Comparison of ENCODE assay signal across 8 cellular contexts in the genomic region with DNA sequence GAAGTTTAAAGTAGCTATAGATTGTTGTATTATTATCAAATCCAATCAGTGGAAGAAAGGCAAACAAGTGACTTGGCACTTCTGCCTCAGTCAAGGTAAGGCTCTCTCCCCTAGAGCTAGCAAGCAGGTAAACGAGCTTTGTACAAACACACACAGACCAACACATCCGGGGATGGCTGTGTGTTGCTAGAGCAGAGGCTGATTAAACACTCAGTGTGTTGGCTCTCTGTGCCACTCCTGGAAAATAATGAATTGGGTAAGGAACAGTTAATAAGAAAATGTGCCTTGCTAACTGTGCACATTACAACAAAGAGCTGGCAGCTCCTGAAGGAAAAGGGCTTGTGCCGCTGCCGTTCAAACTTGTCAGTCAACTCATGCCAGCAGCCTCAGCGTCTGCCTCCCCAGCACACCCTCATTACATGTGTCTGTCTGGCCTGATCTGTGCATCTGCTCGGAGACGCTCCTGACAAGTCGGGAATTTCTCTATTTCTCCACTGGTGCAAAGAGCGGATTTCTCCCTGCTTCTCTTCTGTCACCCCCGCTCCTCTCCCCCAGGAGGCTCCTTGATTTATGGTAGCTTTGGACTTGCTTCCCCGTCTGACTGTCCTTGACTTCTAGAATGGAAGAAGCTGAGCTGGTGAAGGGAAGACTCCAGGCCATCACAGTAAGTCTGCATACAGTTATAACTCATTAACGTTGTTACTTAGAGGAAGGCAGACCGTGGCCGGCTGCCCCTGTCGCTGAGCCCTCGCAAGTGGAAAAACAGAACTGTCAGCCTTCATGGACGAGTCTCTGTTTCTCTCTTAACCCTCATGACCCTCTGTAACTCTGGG. TPM values are rescaled to one million over a fixed set of nuclear protein-coding genes. Genes with fewer than 3 reads are reported as not detected.
A peak's percentile ranks its signal among the peaks of the same experiment; 100 is the strongest.
DNase-seq lines count a peak whose midpoint lies in the region; FAIRE-seq and TF ChIP-seq lines count a peak whose summit lies in the region.

TSS of gene PALMD (plus strand) at position 415 of the 833 bp plus-strand sequence. CDS start at position 620, 205 bp downstream.

- peak within 1 kb of the TSS in 3 of 4 donors; percentile 47 to 66 (median 53) for H3K4me3 ChIP-seq in adrenal gland
- peak within 1 kb of the TSS; percentile 19 for H3K4me3 ChIP-seq in iPS-18a (ENCODE audit: low read length)
- peak within 1 kb of the TSS; percentile 1 to 22 for H3K4me3 ChIP-seq in small intestine (ENCODE audit: low read depth in 1 of 2, low read length in 2 of 2)

- no peak within 1 kb of the TSS for H3K27ac Mint-ChIP-seq in HFFc6

- intact Hi-C loops in adrenal gland (cut with DNase I), result no loop called here

- peaks cover 5% of the 10 kb centered on the region; the same call in 1 of the 2 replicates for H3K4me1 Mint-ChIP-seq in HFFc6 (ENCODE audit: low read depth)

- FAIRE-seq in small intestine (lab: Jason Lieb, UNC), result no peak

- WGBS in adrenal gland, 4 donors, result 8 to 13% (median 8%) methylated on average over 17 of the region's 17 CpGs
- 13 to 21% (median 20%) methylated on average over 17 of the region's 17 CpGs for WGBS in small intestine, 3 donors

- H3K9ac ChIP-seq in iPS-18a (ENCODE audit: low read length), result no peak within 1 kb of the TSS

- H3K9me3 ChIP-seq in adrenal gland (replicated peaks in 1 of 3), result no peaks in the 10 kb centered on the region
- H3K9me3 ChIP-seq in iPS-18a (ENCODE audit: control insufficient read depth, low read depth, low read length), result no peaks in the 10 kb centered on the region
- H3K9me3 ChIP-seq in small intestine (ENCODE audit: control insufficient read depth, low read depth), result no peaks in the 10 kb centered on the region

- H3K27ac ChIP-seq in adrenal gland (peak within 1 kb of the TSS; percentile 88 to 95 (median 90)), iPS-18a (ENCODE audit: low read length) (no peak within 1 kb of the TSS), small intestine (ENCODE audit: low read depth in 1 of 2, low read length in 1 of 2) (peak within 1 kb of the TSS in 1 of 2 donors; percentile 77)

- TF ChIP-seq POLR2A in adrenal gland (IDR thresholded peaks at IDR 0.05), result peak in 1 of 2 donors; percentile 87

- no peaks in the 10 kb centered on the region for H3K9me3 Mint-ChIP-seq in HFFc6

- H3K27me3 ChIP-seq in adrenal gland (no peaks in the 10 kb centered on the region), iPS-18a (ENCODE audit: control insufficient read depth, insufficient read depth, low read length) (peaks cover 4% of the 10 kb centered on the region), small intestine (ENCODE audit: control insufficient read depth in 2 of 2, insufficient read depth in 2 of 2, low read length in 2 of 2) (peaks cover 0 to 6% of the 10 kb centered on the region in 2 donors)

- no peak for TF ChIP-seq CTCF in HFFc6 (IDR thresholded peaks at IDR 0.05)
- peak in 2 of 6 experiments; percentile 21 to 25 for TF ChIP-seq CTCF in adrenal gland (IDR thresholded peaks at IDR 0.05)

- DNase-seq in HFFc6 (no peak), adrenal gland (peak; percentile 51 to 85 (median 68)), small intestine (peak; percentile 17), NOMO-1 (lab: John Stamatoyannopoulos, UW; ENCODE audit: unreplicated experiment in 2 of 2) (no peak), inferior parietal cortex (ENCODE audit: extremely low spot score) (no peak), NCI-H2107 (lab: John Stamatoyannopoulos, UW) (no peak), dedifferentiated amniotic fluid mesenchymal stem cell (ENCODE audit: extremely low spot score) (no peak)

- H3K36me3 ChIP-seq in adrenal gland (replicated peaks in 1 of 2) (no peaks in the 10 kb centered on the region), iPS-18a (ENCODE audit: control insufficient read depth, low read depth, low read length) (no peaks in the 10 kb centered on the region), small intestine (ENCODE audit: control insufficient read depth in 2 of 2, insufficient read depth in 2 of 2, low read length in 2 of 2) (no peaks in the 10 kb centered on the region)

- peaks cover 36 to 38% of the 10 kb centered on the region in 2 donors for H3K4me1 ChIP-seq in adrenal gland (replicated peaks in 1 of 2)
- peaks cover 37% of the 10 kb centered on the region for H3K4me1 ChIP-seq in iPS-18a (ENCODE audit: control insufficient read depth, low read depth, low read length)
- H3K4me1 ChIP-seq in small intestine (ENCODE audit: control insufficient read depth in 2 of 2, insufficient read depth in 1 of 2, low read depth in 1 of 2, low read length in 1 of 2), result no peaks in the 10 kb centered on the region

- peaks cover 12% of the 10 kb centered on the region for H3K27me3 Mint-ChIP-seq in HFFc6 (ENCODE audit: insufficient read depth)

- no peaks in the 10 kb centered on the region for H3K36me3 Mint-ChIP-seq in HFFc6 (ENCODE audit: low read depth)

- H3K4me3 Mint-ChIP-seq in HFFc6, result peak within 1 kb of the TSS; percentile 12

RNA-seq across cellular contexts. Expression of gene PALMD, which starts in this region (rescaled TPM):
- not detected for total RNA-seq in HFFc6 (2021; fragmentation: NEBNext Ultra II Directional; extraction: Animal tissue kit (Norgen Biotek cat#: 25700))
- total RNA-seq in adrenal gland, result 100 to 1,000 TPM in 2 of 8 donors, 10 to 100 TPM in 6; 35.8 to 112 (median 68.3) TPM
- polyA plus RNA-seq in adrenal gland (100 to 1,000 TPM in 1 of 3 donors, 10 to 100 TPM in 2; 53.6 to 189 (median 67.1) TPM), small intestine (10 to 100 TPM in 1 of 3 donors, 1 to 10 TPM in 1, under 1 TPM in 1; 0.67 to 14.5 (median 1.1) TPM)

Comparison
In these comparisons a context has a peak if more than half of its experiments do, and no peak if none do; other contexts are left out.
1. RNA of gene PALMD (total RNA-seq): 35.8 to 112 TPM in adrenal gland; not detected in HFFc6; every median in the first group is over 10 times any median in the second.
2. DNase-seq: peak in adrenal gland (7 of 7) and small intestine (single experiment); none in HFFc6 (single experiment), NOMO-1 (0 of 2), inferior parietal cortex (single experiment), NCI-H2107 (single experiment) and dedifferentiated amniotic fluid mesenchymal stem cell (single experiment).
3. Peak in every context shown above with its lines, with median percentiles within 50 percentile points of each other: H3K4me3 ChIP-seq.